9 cellular contexts compared by ENCODE assay signal in genomic region chr11:804599-804964, GRCh38. TPM values are rescaled to one million over a fixed set of nuclear protein-coding genes. Genes with fewer than 3 reads are reported as not detected.
DNase-seq lines count a peak whose midpoint lies in the region; ATAC-seq and TF ChIP-seq lines count a peak whose summit lies in the region.
"Had no signal": no experiment of that assay in that cellular context is flagged by ENCODE, and none has a peak within 500 bp of the region (broad histone marks: within the 10 kb centered on the region; RNA-seq: fewer than 3 reads in every experiment).

No MANE protein-coding gene starts in this region.

- intact Hi-C loops in MCF 10A (cut with micrococcal nuclease) = no loop called here
- intact Hi-C loops in aorta (cut with DNase I) = no loop called here

- DNase-seq in stimulated activated naive CD8-positive, alpha-beta T cell treated with anti-CD3 and anti-CD28 coated beads, Interleukin-15, Interleukin-2, amounts not matched to agents 100 U/mL and 50 U/mL, for 24 hours = no peak
- DNase-seq in MCF 10A (ENCODE audit: unreplicated experiment) (no peak), aorta (no peak), iPS-NIHi7 (ENCODE audit: extremely low spot score) (no peak), ACHN (no peak)

- H3K4me1 Mint-ChIP-seq in stimulated activated naive CD8-positive, alpha-beta T cell treated with anti-CD3 and anti-CD28 coated beads, Interleukin-15, Interleukin-2, amounts not matched to agents 100 ng/mL and 50 ng/mL, for 24 hours (ENCODE audit: low read depth) = peaks cover 26% of the 10 kb centered on the region
- peaks cover 6% of the 10 kb centered on the region for H3K4me1 Mint-ChIP-seq in MCF 10A (ENCODE audit: insufficient read depth, unreplicated experiment)

- H3K27ac Mint-ChIP-seq in stimulated activated naive CD8-positive, alpha-beta T cell treated with anti-CD3 and anti-CD28 coated beads, Interleukin-15, Interleukin-2, amounts not matched to agents 100 ng/mL and 50 ng/mL, for 24 hours = peak overlapping the region; percentile 63
- H3K27ac Mint-ChIP-seq in MCF 10A (ENCODE audit: low read depth, unreplicated experiment) = no peak overlapping the region

- H3K27ac ChIP-seq in mesodermal cell (ENCODE audit: low read depth, low read length, severe bottlenecking) = no peak overlapping the region
- no peak overlapping the region for H3K27ac ChIP-seq in aorta (ENCODE audit: low read depth in 1 of 2, low read length in 2 of 2)

- TF ChIP-seq CTCF in MCF 10A (IDR thresholded peaks at IDR 0.05; ENCODE audit: unreplicated experiment) = no peak

- H3K9me3 Mint-ChIP-seq in stimulated activated naive CD8-positive, alpha-beta T cell treated with anti-CD3 and anti-CD28 coated beads, Interleukin-15, Interleukin-2, amounts not matched to agents 100 ng/mL and 50 ng/mL, for 24 hours = no peaks in the 10 kb centered on the region
- H3K9me3 Mint-ChIP-seq in MCF 10A (ENCODE audit: unreplicated experiment) = no peaks in the 10 kb centered on the region

- H3K4me3 Mint-ChIP-seq in stimulated activated naive CD8-positive, alpha-beta T cell treated with anti-CD3 and anti-CD28 coated beads, Interleukin-15, Interleukin-2, amounts not matched to agents 100 ng/mL and 50 ng/mL, for 24 hours = peak overlapping the region; percentile 80
- H3K4me3 Mint-ChIP-seq in MCF 10A (ENCODE audit: unreplicated experiment) = peak overlapping the region; percentile 75

- ATAC-seq in stimulated activated naive CD8-positive, alpha-beta T cell treated with anti-CD3 and anti-CD28 coated beads, Interleukin-15, Interleukin-2, amounts not matched to agents 100 U/mL and 50 U/mL, for 24 hours = no peak
- no peak for ATAC-seq in aorta (ENCODE audit: low FRiP score)
- no peak for ATAC-seq in GM21367 (IDR thresholded peaks at IDR 0.05; ENCODE audit: unreplicated experiment)

- WGBS in mesodermal cell (ENCODE audit: insufficient coverage in 2 of 2), 2 experiments = 33 to 45% methylated on average over 11 to 16 of the region's 18 CpGs
- 4 to 6% methylated on average over 18 of the region's 18 CpGs for WGBS in aorta, 2 donors

- CTCF ChIA-PET in MCF 10A (lab: Yijun Ruan, JAX) = interaction anchor here (0.9 kb wide), 1 partner anchor 20 kb away, joined by 4 read pairs; no protein-coding TSS in a partner anchor

- no TSS peak for BruUV-seq in MCF 10A (replicated peaks; lab: Mats Ljungman, UMichigan)

- POLR2A ChIA-PET in MCF 10A (lab: Yijun Ruan, JAX) = interaction anchor here (0.5 to 8.3 kb wide), 15 partner anchors 8 to 227 kb away, joined by 3 to 149 read pairs (median 5); partner anchors contain the start of gene PNPLA2

- H3K27me3 Mint-ChIP-seq in stimulated activated naive CD8-positive, alpha-beta T cell treated with anti-CD3 and anti-CD28 coated beads, Interleukin-15, Interleukin-2, amounts not matched to agents 100 ng/mL and 50 ng/mL, for 24 hours = no peaks in the 10 kb centered on the region
- no peaks in the 10 kb centered on the region for H3K27me3 Mint-ChIP-seq in MCF 10A (ENCODE audit: insufficient read depth, unreplicated experiment)

- H3K4me1 ChIP-seq in mesodermal cell (ENCODE audit: control insufficient read depth, insufficient read depth, low read length, poor library complexity, severe bottlenecking) (peaks cover 15% of the 10 kb centered on the region), aorta (ENCODE audit: control insufficient read depth in 1 of 2, insufficient read depth in 2 of 2, low read length in 2 of 2) (no peaks in the 10 kb centered on the region)

- H3K36me3 ChIP-seq in mesodermal cell (ENCODE audit: control insufficient read depth, insufficient read depth, low read length) (peaks cover 30% of the 10 kb centered on the region), aorta (ENCODE audit: control insufficient read depth in 1 of 2, insufficient read depth in 2 of 2, low read length in 1 of 2) (no peaks in the 10 kb centered on the region)

- H3K9me3 ChIP-seq in mesodermal cell (ENCODE audit: control insufficient read depth, low read length) (no peaks in the 10 kb centered on the region), aorta (ENCODE audit: control insufficient read depth, low read length) (no peaks in the 10 kb centered on the region)
- H3K9me3 ChIP-seq: mucosa of descending colon had no signal

- H3K36me3 Mint-ChIP-seq in stimulated activated naive CD8-positive, alpha-beta T cell treated with anti-CD3 and anti-CD28 coated beads, Interleukin-15, Interleukin-2, amounts not matched to agents 100 ng/mL and 50 ng/mL, for 24 hours (ENCODE audit: low read depth) = no peaks in the 10 kb centered on the region
- peaks cover 26% of the 10 kb centered on the region for H3K36me3 Mint-ChIP-seq in MCF 10A (ENCODE audit: insufficient read depth, unreplicated experiment)

- peak overlapping the region; percentile 58 for H3K4me3 ChIP-seq in mesodermal cell (ENCODE audit: extremely low read depth, insufficient read depth, low read length, poor library complexity, severe bottlenecking)
- H3K4me3 ChIP-seq in aorta (ENCODE audit: low read length in 2 of 2) = peak overlapping the region; percentile 21 to 36

- in situ Hi-C loops in ACHN (cut with HindIII; ENCODE audit: low pct_ligation_motif_present, low pct_unique_long_range_greater_than_20kb, low sequenced_read_pairs) = no loop called here

- H3K27me3 ChIP-seq in aorta (ENCODE audit: control insufficient read depth in 1 of 2, insufficient read depth in 2 of 2, low read length in 1 of 2) = no peaks in the 10 kb centered on the region

RNA-seq across cellular contexts. Expression of gene PIDD1, which starts 0.4 kb away (rescaled TPM):
- total RNA-seq in MCF 10A (2022) = 15.8 and 22.1 TPM in 2 replicates
- polyA plus RNA-seq in mesodermal cell (2013, experiment 1 of 2) = 21.7 TPM
- 17.8 TPM for polyA plus RNA-seq in mesodermal cell (2013, experiment 2 of 2)
- total RNA-seq in aorta = 10 to 100 TPM in 1 of 2 donors, 1 to 10 TPM in 1; 8.5 to 14.7 TPM
- 10 to 100 TPM; 15.3 to 71.4 TPM for polyA plus RNA-seq in aorta

RNA-seq across cellular contexts. Expression of gene RPLP2, which starts 5.2 kb away (rescaled TPM):
- total RNA-seq in MCF 10A (2022) (1,886 and 2,142 TPM in 2 replicates), aorta (1,000 to 10,000 TPM; 1,300 to 1,387 TPM)
- polyA plus RNA-seq in mesodermal cell (2013, experiment 1 of 2) = 2,058 TPM
- 1,938 TPM for polyA plus RNA-seq in mesodermal cell (2013, experiment 2 of 2)
- polyA plus RNA-seq in aorta = 1,000 to 10,000 TPM; 1,256 to 1,452 TPM

RNA-seq across cellular contexts. Expression of gene SLC25A22, which starts 6.5 kb away (rescaled TPM):
- total RNA-seq in MCF 10A (2022) (34.0 and 36.5 TPM in 2 replicates), aorta (10 to 100 TPM; 10.1 to 12.9 TPM)
- polyA plus RNA-seq in mesodermal cell (2013, experiment 1 of 2) = 16.1 TPM
- polyA plus RNA-seq in mesodermal cell (2013, experiment 2 of 2) = 13.2 TPM
- polyA plus RNA-seq in aorta = 1 to 10 TPM; 3.2 to 5.6 TPM

RNA-seq across cellular contexts. Expression of gene PNPLA2, which starts 14.1 kb away (rescaled TPM):
- total RNA-seq in MCF 10A (2022) = 100 and 112 TPM in 2 replicates
- 47.0 TPM for polyA plus RNA-seq in mesodermal cell (2013, experiment 1 of 2)
- 33.2 TPM for polyA plus RNA-seq in mesodermal cell (2013, experiment 2 of 2)
- total RNA-seq in aorta = 100 to 1,000 TPM; 116 to 121 TPM
- polyA plus RNA-seq in aorta = 100 to 1,000 TPM in 1 of 2 donors, 10 to 100 TPM in 1; 33.7 to 240 TPM

RNA-seq across cellular contexts. Expression of gene CEND1, which starts 14.7 kb away (rescaled TPM):
- not detected in 2 replicates for total RNA-seq in MCF 10A (2022)
- polyA plus RNA-seq in mesodermal cell (2013, experiment 1 of 2) = 0.18 TPM
- 0.20 TPM for polyA plus RNA-seq in mesodermal cell (2013, experiment 2 of 2)
- not detected for total RNA-seq in aorta
- under 1 TPM in 1 of 2 donors, not detected in 1; 0.10 TPM for polyA plus RNA-seq in aorta
